In the genomic region with DNA sequence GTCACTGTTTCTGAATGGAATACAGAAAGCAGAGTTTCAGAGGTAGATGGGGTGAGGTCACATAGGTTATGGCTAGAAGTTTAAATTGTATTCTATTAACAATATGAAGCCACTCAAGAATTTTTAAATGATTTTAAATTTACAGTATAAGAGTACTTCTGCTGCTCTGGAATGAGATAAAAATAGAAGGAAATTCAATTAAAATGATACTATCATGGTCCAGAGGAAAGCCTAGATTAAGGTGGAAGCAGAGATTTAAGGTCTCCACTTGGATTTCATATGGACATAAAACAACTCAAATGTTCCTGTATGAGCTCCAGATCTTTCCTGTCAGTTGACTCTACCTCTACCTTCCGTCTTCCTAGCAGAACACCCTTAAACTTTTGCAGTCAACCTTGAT, we compare ENCODE assay signal across 29 cellular contexts.
DNase-seq lines count a peak whose midpoint lies in the region; ATAC-seq and TF ChIP-seq lines count a peak whose summit lies in the region.
"Had no signal": no experiment of that assay in that cellular context is flagged by ENCODE, and none has a peak within 500 bp of the region (broad histone marks: within the 10 kb centered on the region; RNA-seq: fewer than 3 reads in every experiment).

No MANE protein-coding gene starts in this region.

- peaks cover 1% of the 10 kb centered on the region; the same call in 1 of the 2 replicates for H4K20me1 ChIP-seq in SK-N-SH (ENCODE audit: insufficient read depth)

- POLR2A ChIA-PET in SK-N-SH (lab: Yijun Ruan, JAX), result no interaction called here

- 91% methylated on average over 1 of the region's 1 CpG for WGBS in SK-N-SH (ENCODE audit: low lambda C conversion rate)

- no peaks in the 10 kb centered on the region for H3K27me3 ChIP-seq in SK-N-SH (ENCODE audit: insufficient read depth)
- H3K27me3 ChIP-seq: BE2C; BLaER1; BLaER1 treated with 17β-estradiol and CSF1 and Interleukin-3, amounts not matched to agents 10 nM and 100 nM had no signal

- peaks cover 19 to 38% of the 10 kb centered on the region in 2 experiments; a peak in 3 of 4 replicates for H3K4me1 ChIP-seq in SK-N-SH (ENCODE audit: control insufficient read depth in 1 of 2, insufficient read depth in 2 of 2, low read depth in 1 of 2, low read length in 1 of 2)
- H3K4me1 ChIP-seq: Caco-2 had no signal

- H3K9me2 ChIP-seq in SK-N-SH, result no peaks in the 10 kb centered on the region

- DNase-seq in SK-N-SH (no peak), SK-N-DZ (ENCODE audit: low spot score) (peak; percentile 22)
- DNase-seq: 8988T; ACHN; AML-193; BE2C; C1 segment of cervical spinal cord; Caco-2; Calu3; CD4-positive, alpha-beta memory T cell; CD4-positive, alpha-beta T cell; CD4-positive, CD25-positive, alpha-beta regulatory T cell; CD8-positive, alpha-beta memory T cell; CD8-positive, alpha-beta T cell; COR-L47; DMS 273 treated with DMSO at 0.1 percent for 48 hours; DMS153; DMS53; DMS79; DMS79 treated with DMSO at 0.1 percent for 48 hours; DND-41; EL had no signal

- H3K79me2 ChIP-seq in SK-N-SH (ENCODE audit: insufficient read depth), result peaks cover 31% of the 10 kb centered on the region; the same call in 1 of the 2 replicates

- H3K9ac ChIP-seq in SK-N-SH, result no peak overlapping the region
- H3K9ac ChIP-seq: BLaER1; BLaER1 treated with 17β-estradiol and CSF1 and Interleukin-3, amounts not matched to agents 10 nM and 100 nM had no signal

- no peak overlapping the region for H3K4me2 ChIP-seq in SK-N-SH
- H3K4me2 ChIP-seq: A549, BLaER1 had no signal

- peak overlapping the region in 1 of 2 experiments; percentile 39; a peak in 1 of 4 replicates for H3K27ac ChIP-seq in SK-N-SH (ENCODE audit: low read depth in 2 of 2, low read length in 1 of 2)
- H3K27ac ChIP-seq: 22Rv1, A549, BLaER1, C4-2B had no signal

- H3K36me3 ChIP-seq in SK-N-SH (replicated peaks in 1 of 2; ENCODE audit: control insufficient read depth in 1 of 2, insufficient read depth in 2 of 2, low read length in 1 of 2), result peaks cover 35 to 40% of the 10 kb centered on the region in 2 experiments

- H2AFZ ChIP-seq in SK-N-SH (ENCODE audit: low read depth), result no peak overlapping the region

- no peaks in the 10 kb centered on the region for H3K9me3 ChIP-seq in SK-N-SH
- H3K9me3 ChIP-seq: A549; BE2C; BLaER1; BLaER1 treated with 17β-estradiol and CSF1 and Interleukin-3, amounts not matched to agents 10 nM and 100 nM; Caco-2 had no signal

- TF ChIP-seq CTCF in SK-N-SH (IDR thresholded peaks at IDR 0.05), result no peak

- TF ChIP-seq RAD21 in SK-N-SH (IDR thresholded peaks at IDR 0.05; ENCODE audit: low read length), result no peak

- ATAC-seq in SK-N-SH treated with all-trans-retinoic acid at 6 μM for 48 hours, result peak; percentile 30; the same call in 2 of the 3 replicates
- no peak for ATAC-seq in HG03565 (IDR thresholded peaks at IDR 0.05; ENCODE audit: unreplicated experiment)
- ATAC-seq: A549; CD8-positive, alpha-beta T cell had no signal

- no peak for TF ChIP-seq EP300 in SK-N-SH (IDR thresholded peaks at IDR 0.05; ENCODE audit: borderline replicate concordance in 1 of 2, low read depth in 1 of 2, low read length in 1 of 2)

- H3F3A ChIP-seq in SK-N-SH (replicated peaks; ENCODE audit: insufficient read depth), result no peaks in the 10 kb centered on the region

- CTCF ChIA-PET in SK-N-SH (lab: Yijun Ruan, JAX), result no interaction called here

- no peak overlapping the region for H3K4me3 ChIP-seq in SK-N-SH (ENCODE audit: low read depth in 2 of 2, low read length in 1 of 2)
- H3K4me3 ChIP-seq: A549; BLaER1; BLaER1 treated with 17β-estradiol and CSF1 and Interleukin-3, amounts not matched to agents 10 nM and 100 nM had no signal

TF ChIP-seq in SK-N-SH treated with all-trans-retinoic acid at 6 μM for 48 hours, 23 proteins besides CTCF, POLR2A, EP300 and RAD21 (continues in another document):
- TF ChIP-seq ZFP30 (CRISPR knock-in tag; IDR thresholded peaks at IDR 0.05) (no peak), PATZ1 (CRISPR knock-in tag; IDR thresholded peaks at IDR 0.05; ENCODE audit: borderline replicate concordance) (no peak), TSHZ2 (CRISPR knock-in tag; IDR thresholded peaks at IDR 0.05) (no peak), ZNF70 (CRISPR knock-in tag; IDR thresholded peaks at IDR 0.05) (no peak)

TF ChIP-seq in SK-N-SH, 30 proteins besides CTCF, POLR2A, EP300 and RAD21:
- TF ChIP-seq RXRA (IDR thresholded peaks at IDR 0.05; ENCODE audit: borderline replicate concordance, low read depth) (no peak), NRF1 (IDR thresholded peaks at IDR 0.05; ENCODE audit: low read depth, low read length) (no peak), RCOR1 (IDR thresholded peaks at IDR 0.05; ENCODE audit: low read length) (no peak), POLR2AphosphoS5 (IDR thresholded peaks at IDR 0.05; ENCODE audit: low read depth, low read length) (no peak), RFX5 (IDR thresholded peaks at IDR 0.05; ENCODE audit: low read length) (no peak), ELF1 (IDR thresholded peaks at IDR 0.05) (no peak)
- TF ChIP-seq, protein P1, sequence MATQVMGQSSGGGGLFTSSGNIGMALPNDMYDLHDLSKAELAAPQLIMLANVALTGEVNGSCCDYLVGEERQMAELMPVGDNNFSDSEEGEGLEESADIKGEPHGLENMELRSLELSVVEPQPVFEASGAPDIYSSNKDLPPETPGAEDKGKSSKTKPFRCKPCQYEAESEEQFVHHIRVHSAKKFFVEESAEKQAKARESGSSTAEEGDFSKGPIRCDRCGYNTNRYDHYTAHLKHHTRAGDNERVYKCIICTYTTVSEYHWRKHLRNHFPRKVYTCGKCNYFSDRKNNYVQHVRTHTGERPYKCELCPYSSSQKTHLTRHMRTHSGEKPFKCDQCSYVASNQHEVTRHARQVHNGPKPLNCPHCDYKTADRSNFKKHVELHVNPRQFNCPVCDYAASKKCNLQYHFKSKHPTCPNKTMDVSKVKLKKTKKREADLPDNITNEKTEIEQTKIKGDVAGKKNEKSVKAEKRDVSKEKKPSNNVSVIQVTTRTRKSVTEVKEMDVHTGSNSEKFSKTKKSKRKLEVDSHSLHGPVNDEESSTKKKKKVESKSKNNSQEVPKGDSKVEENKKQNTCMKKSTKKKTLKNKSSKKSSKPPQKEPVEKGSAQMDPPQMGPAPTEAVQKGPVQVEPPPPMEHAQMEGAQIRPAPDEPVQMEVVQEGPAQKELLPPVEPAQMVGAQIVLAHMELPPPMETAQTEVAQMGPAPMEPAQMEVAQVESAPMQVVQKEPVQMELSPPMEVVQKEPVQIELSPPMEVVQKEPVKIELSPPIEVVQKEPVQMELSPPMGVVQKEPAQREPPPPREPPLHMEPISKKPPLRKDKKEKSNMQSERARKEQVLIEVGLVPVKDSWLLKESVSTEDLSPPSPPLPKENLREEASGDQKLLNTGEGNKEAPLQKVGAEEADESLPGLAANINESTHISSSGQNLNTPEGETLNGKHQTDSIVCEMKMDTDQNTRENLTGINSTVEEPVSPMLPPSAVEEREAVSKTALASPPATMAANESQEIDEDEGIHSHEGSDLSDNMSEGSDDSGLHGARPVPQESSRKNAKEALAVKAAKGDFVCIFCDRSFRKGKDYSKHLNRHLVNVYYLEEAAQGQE (IDR thresholded peaks at IDR 0.05; ENCODE audit: low read depth, low read length), result no peak
- TF ChIP-seq, protein P2, sequence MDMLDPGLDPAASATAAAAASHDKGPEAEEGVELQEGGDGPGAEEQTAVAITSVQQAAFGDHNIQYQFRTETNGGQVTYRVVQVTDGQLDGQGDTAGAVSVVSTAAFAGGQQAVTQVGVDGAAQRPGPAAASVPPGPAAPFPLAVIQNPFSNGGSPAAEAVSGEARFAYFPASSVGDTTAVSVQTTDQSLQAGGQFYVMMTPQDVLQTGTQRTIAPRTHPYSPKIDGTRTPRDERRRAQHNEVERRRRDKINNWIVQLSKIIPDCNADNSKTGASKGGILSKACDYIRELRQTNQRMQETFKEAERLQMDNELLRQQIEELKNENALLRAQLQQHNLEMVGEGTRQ (IDR thresholded peaks at IDR 0.05; ENCODE audit: borderline replicate concordance, low read depth, low read length), result no peak
